ENCODE assay signal across 12 cellular contexts in the genomic region with DNA sequence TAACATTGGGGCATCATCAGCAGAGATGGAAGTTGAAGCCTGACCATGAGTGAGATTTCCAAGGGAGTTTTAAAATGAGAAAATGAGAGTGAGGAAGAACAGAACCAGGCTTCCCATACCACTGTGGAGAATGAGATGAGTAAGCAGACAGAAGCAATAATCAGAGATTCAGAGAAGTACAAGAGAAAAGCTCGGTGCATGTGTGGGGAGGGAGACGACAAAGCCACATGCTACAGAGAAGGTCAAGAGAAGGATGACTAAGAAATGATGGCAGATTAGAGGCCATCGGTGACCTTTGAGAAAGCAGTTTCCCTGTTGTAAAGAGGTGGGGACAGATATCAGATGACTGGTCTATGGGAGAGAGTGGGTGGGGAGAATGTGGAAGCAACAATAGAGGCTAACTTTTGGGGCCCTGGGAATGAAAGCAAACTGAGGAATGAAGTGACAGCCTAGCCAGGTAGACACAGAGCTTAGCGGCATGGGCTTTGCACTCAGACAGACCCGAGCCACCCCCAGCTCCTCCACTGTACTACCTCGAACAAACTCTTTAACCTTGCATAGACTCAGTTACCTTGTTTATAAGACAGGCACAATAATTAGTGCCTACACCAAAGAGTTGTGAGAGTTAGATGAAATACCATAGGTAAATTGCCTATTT.
DNase-seq lines count a peak whose midpoint lies in the region; ATAC-seq and TF ChIP-seq lines count a peak whose summit lies in the region.
"Had no signal": no experiment of that assay in that cellular context is flagged by ENCODE, and none has a peak within 500 bp of the region (broad histone marks: within the 10 kb centered on the region; RNA-seq: fewer than 3 reads in every experiment).

No MANE protein-coding gene starts in this region.

- H3K27ac ChIP-seq in smooth muscle cell (ENCODE audit: low read depth), result peak overlapping the region; percentile 85
- H3K27ac ChIP-seq: A549, psoas muscle, suprapubic skin had no signal

- H3K9me3 ChIP-seq in smooth muscle cell (replicated peaks; ENCODE audit: low read depth), result no peaks in the 10 kb centered on the region
- H3K9me3 ChIP-seq: A549, psoas muscle, suprapubic skin had no signal

- ATAC-seq in HG02678 (IDR thresholded peaks at IDR 0.05; ENCODE audit: unreplicated experiment) (peak; percentile 49), GM19452 (IDR thresholded peaks at IDR 0.05; ENCODE audit: unreplicated experiment) (no peak)
- ATAC-seq: A549, psoas muscle had no signal

- no peaks in the 10 kb centered on the region for H3K27me3 ChIP-seq in smooth muscle cell (ENCODE audit: low read depth)
- H3K27me3 ChIP-seq: suprapubic skin had no signal

- peaks cover 15% of the 10 kb centered on the region for H3K4me1 ChIP-seq in smooth muscle cell (ENCODE audit: low read depth)

- H3K27me3 Mint-ChIP-seq in activated CD4-positive, alpha-beta T cell treated with anti-CD3 and anti-CD28 coated beads, Interleukin-2, amount 10 ng/mL, durations not matched to agents 24 days and 14 days, result peaks cover 9% of the 10 kb centered on the region
- peaks cover 2% of the 10 kb centered on the region for H3K27me3 Mint-ChIP-seq in activated T-helper 1 cell treated with anti-CD3 and anti-CD28 coated beads, Interleukin-12 subunit alpha, Interleukin-12 subunit beta, Interleukin-2, Interleukin-4 antibody, amounts not matched to agents 30 ng/mL and 10 ng/mL and 1 ng/mL, durations not matched to agents 14 hours and 24 hours and 36 hours (ENCODE audit: insufficient read depth)

- no peaks in the 10 kb centered on the region for H3K9me3 Mint-ChIP-seq in activated CD4-positive, alpha-beta T cell treated with anti-CD3 and anti-CD28 coated beads, Interleukin-2, amount 10 ng/mL, durations not matched to agents 24 days and 14 days
- no peaks in the 10 kb centered on the region for H3K9me3 Mint-ChIP-seq in activated T-helper 1 cell treated with anti-CD3 and anti-CD28 coated beads, Interleukin-12 subunit alpha, Interleukin-12 subunit beta, Interleukin-2, Interleukin-4 antibody, amounts not matched to agents 30 ng/mL and 10 ng/mL and 1 ng/mL, durations not matched to agents 14 hours and 24 hours and 36 hours

- H3K36me3 ChIP-seq in smooth muscle cell (ENCODE audit: low read depth), result no peaks in the 10 kb centered on the region
- H3K36me3 ChIP-seq: suprapubic skin had no signal

- H3K36me3 Mint-ChIP-seq in activated CD4-positive, alpha-beta T cell treated with anti-CD3 and anti-CD28 coated beads, Interleukin-2, amount 10 ng/mL, durations not matched to agents 24 days and 14 days (ENCODE audit: low read depth), result no peaks in the 10 kb centered on the region
- no peaks in the 10 kb centered on the region for H3K36me3 Mint-ChIP-seq in activated T-helper 1 cell treated with anti-CD3 and anti-CD28 coated beads, Interleukin-12 subunit alpha, Interleukin-12 subunit beta, Interleukin-2, Interleukin-4 antibody, amounts not matched to agents 30 ng/mL and 10 ng/mL and 1 ng/mL, durations not matched to agents 14 hours and 24 hours and 36 hours (ENCODE audit: low read depth)

- peak overlapping the region; percentile 9 for H3K4me3 Mint-ChIP-seq in activated CD4-positive, alpha-beta T cell treated with anti-CD3 and anti-CD28 coated beads, Interleukin-2, amount 10 ng/mL, durations not matched to agents 24 days and 14 days
- peak overlapping the region; percentile 20 for H3K4me3 Mint-ChIP-seq in activated T-helper 1 cell treated with anti-CD3 and anti-CD28 coated beads, Interleukin-12 subunit alpha, Interleukin-12 subunit beta, Interleukin-2, Interleukin-4 antibody, amounts not matched to agents 30 ng/mL and 10 ng/mL and 1 ng/mL, durations not matched to agents 14 hours and 24 hours and 36 hours

- intact Hi-C loops in activated CD4-positive, alpha-beta T cell treated with anti-CD3 and anti-CD28 coated beads, Interleukin-2, amount 10 ng/mL, durations not matched to agents 24 days and 14 days (cut with micrococcal nuclease), result loop anchor here (1.0 to 10.0 kb wide), 5 partner anchors 41 to 1218 kb away; no protein-coding TSS in a partner anchor
- intact Hi-C loops in activated T-helper 1 cell treated with anti-CD3 and anti-CD28 coated beads, Interleukin-12 subunit alpha, Interleukin-12 subunit beta, Interleukin-2, Interleukin-4 antibody, amounts not matched to agents 30 ng/mL and 10 ng/mL and 1 ng/mL, durations not matched to agents 14 hours and 24 hours and 36 hours (cut with micrococcal nuclease), result loop anchor here (1.0 kb wide), 4 partner anchors 41 to 135 kb away; no protein-coding TSS in a partner anchor

- peak overlapping the region; percentile 33 for H3K4me2 ChIP-seq in smooth muscle cell
- H3K4me2 ChIP-seq: A549 had no signal

- 46% methylated on average over 6 of the region's 6 CpGs for WGBS in smooth muscle cell (ENCODE audit: low lambda C conversion rate)

- H3K4me3 ChIP-seq in smooth muscle cell, result no peak overlapping the region
- H3K4me3 ChIP-seq: A549, psoas muscle, suprapubic skin had no signal

- no peaks in the 10 kb centered on the region for H4K20me1 ChIP-seq in smooth muscle cell (ENCODE audit: low read depth)

- H3K9ac ChIP-seq in smooth muscle cell (ENCODE audit: low read depth), result no peak overlapping the region

- no peaks in the 10 kb centered on the region for H3K79me2 ChIP-seq in smooth muscle cell (ENCODE audit: low read depth)

- peaks cover 27% of the 10 kb centered on the region for H3F3A ChIP-seq in smooth muscle cell (ENCODE audit: low read depth)

- H3K27ac Mint-ChIP-seq in activated CD4-positive, alpha-beta T cell treated with anti-CD3 and anti-CD28 coated beads, Interleukin-2, amount 10 ng/mL, durations not matched to agents 24 days and 14 days, result peak overlapping the region; percentile 72
- H3K27ac Mint-ChIP-seq in activated T-helper 1 cell treated with anti-CD3 and anti-CD28 coated beads, Interleukin-12 subunit alpha, Interleukin-12 subunit beta, Interleukin-2, Interleukin-4 antibody, amounts not matched to agents 30 ng/mL and 10 ng/mL and 1 ng/mL, durations not matched to agents 14 hours and 24 hours and 36 hours, result peak overlapping the region; percentile 45

- peak overlapping the region; percentile 63 for H2AFZ ChIP-seq in smooth muscle cell (ENCODE audit: low read depth)

- TF ChIP-seq CTCF in smooth muscle cell (IDR thresholded peaks at IDR 0.05; ENCODE audit: borderline replicate concordance, insufficient read depth, poor library complexity, severe bottlenecking), result no peak

- DNase-seq in activated CD4-positive, alpha-beta T cell treated with anti-CD3 and anti-CD28 coated beads, Interleukin-2, amount 10 ng/mL, durations not matched to agents 24 days and 14 days, result no peak
- no peak for DNase-seq in activated CD4-positive, alpha-beta T cell treated with anti-CD3 and anti-CD28 coated beads for 1 hour
- no peak for DNase-seq in activated T-helper 1 cell treated with anti-CD3 and anti-CD28 coated beads, Interleukin-12 subunit alpha, Interleukin-12 subunit beta, Interleukin-2, Interleukin-4 antibody, amounts not matched to agents 30 ng/mL and 10 ng/mL and 1 ng/mL, durations not matched to agents 14 hours and 24 hours and 36 hours (ENCODE audit: low spot score)
- no peak for DNase-seq in smooth muscle cell (lab: John Stamatoyannopoulos, UW; ENCODE audit: unreplicated experiment)
- no peak for DNase-seq in NCI-H1048 (lab: John Stamatoyannopoulos, UW)
- DNase-seq in EL, result no peak
- DNase-seq: Kasumi-1, psoas muscle had no signal

- peaks cover 44% of the 10 kb centered on the region for H3K4me1 Mint-ChIP-seq in activated CD4-positive, alpha-beta T cell treated with anti-CD3 and anti-CD28 coated beads, Interleukin-2, amount 10 ng/mL, durations not matched to agents 24 days and 14 days
- H3K4me1 Mint-ChIP-seq in activated T-helper 1 cell treated with anti-CD3 and anti-CD28 coated beads, Interleukin-12 subunit alpha, Interleukin-12 subunit beta, Interleukin-2, Interleukin-4 antibody, amounts not matched to agents 30 ng/mL and 10 ng/mL and 1 ng/mL, durations not matched to agents 14 hours and 24 hours and 36 hours (ENCODE audit: low read depth), result peaks cover 40% of the 10 kb centered on the region
